Comparison of ENCODE assay signal across 8 cellular contexts in genomic region chr6:33197431-33198048, GRCh38. TPM values are rescaled to one million over a fixed set of nuclear protein-coding genes. Genes with fewer than 3 reads are reported as not detected.
DNase-seq lines count a peak whose midpoint lies in the region; ATAC-seq, FAIRE-seq and TF ChIP-seq lines count a peak whose summit lies in the region.

No MANE protein-coding gene starts in this region.

- peak overlapping the region in 1 of 3 donors; percentile 5 for H3K4me3 ChIP-seq in breast epithelium
- H3K4me3 ChIP-seq in endothelial cell of umbilical vein (replicated peaks in 1 of 3; ENCODE audit: insufficient read depth in 1 of 3, low read depth in 1 of 3, low read length in 3 of 3), result no peak overlapping the region
- no peak overlapping the region for H3K4me3 ChIP-seq in muscle layer of duodenum (ENCODE audit: low read depth in 1 of 2, low read length in 2 of 2)

- TF ChIP-seq CTCF in MCF 10A (IDR thresholded peaks at IDR 0.05; ENCODE audit: unreplicated experiment) (peak; percentile 39), breast epithelium (IDR thresholded peaks at IDR 0.05) (peak in 1 of 3 donors; percentile 53), endothelial cell of umbilical vein (IDR thresholded peaks at IDR 0.05; ENCODE audit: extremely low read depth in 1 of 2, insufficient read depth in 1 of 2, low read depth in 1 of 2, low read length in 2 of 2) (peak; percentile 70 to 78)

- no TSS peak for BruUV-seq in MCF 10A (replicated peaks; lab: Mats Ljungman, UMichigan)
- no TSS peak for BruUV-seq in endothelial cell of umbilical vein (replicated peaks; lab: Mats Ljungman, UMichigan)

- peak; percentile 69 for DNase-seq in MCF 10A (ENCODE audit: unreplicated experiment)
- no peak for DNase-seq in breast epithelium (ENCODE audit: low spot score in 2 of 2)
- DNase-seq in M059J (ENCODE audit: low read depth), result peak; percentile 65
- peak; percentile 70 for DNase-seq in SW480 (ENCODE audit: low spot score)
- peak; percentile 70 for DNase-seq in endothelial cell of umbilical vein (ENCODE audit: low read depth, low spot score)
- DNase-seq in cortex of kidney (lab: John Stamatoyannopoulos, UW), result no peak

- H4K20me1 ChIP-seq in endothelial cell of umbilical vein (replicated peaks; ENCODE audit: control insufficient read depth, extremely low read depth, insufficient read depth, low read length), result no peaks in the 10 kb centered on the region

- H3K4me3 Mint-ChIP-seq in MCF 10A (ENCODE audit: unreplicated experiment), result peak overlapping the region; percentile 1

- no peaks in the 10 kb centered on the region for H3K27me3 Mint-ChIP-seq in MCF 10A (ENCODE audit: insufficient read depth, unreplicated experiment)

- FAIRE-seq in endothelial cell of umbilical vein (lab: Jason Lieb, UNC), result peak; percentile 80

- no peak overlapping the region for H2AFZ ChIP-seq in endothelial cell of umbilical vein (ENCODE audit: low read depth, low read length)

- H3K9ac ChIP-seq in endothelial cell of umbilical vein (replicated peaks; ENCODE audit: extremely low read depth, insufficient read depth, low read length), result no peak overlapping the region

- peaks cover 11 to 21% of the 10 kb centered on the region in 2 donors for H3K4me1 ChIP-seq in breast epithelium
- peaks cover 24% of the 10 kb centered on the region for H3K4me1 ChIP-seq in endothelial cell of umbilical vein (ENCODE audit: control insufficient read depth, extremely low read depth, insufficient read depth, low read length)
- peaks cover 32 to 49% of the 10 kb centered on the region in 2 donors for H3K4me1 ChIP-seq in muscle layer of duodenum (ENCODE audit: control insufficient read depth in 1 of 2, insufficient read depth in 2 of 2, low read length in 2 of 2)

- POLR2A ChIA-PET in MCF 10A (lab: Yijun Ruan, JAX), result interaction anchor here (0.6 to 1.7 kb wide), 8 partner anchors 8 to 234 kb away, joined by 3 to 8 read pairs (median 4); partner anchors contain the start of gene RING1
- POLR2A ChIA-PET in endothelial cell of umbilical vein (lab: Charles Lee), result no interaction called here

- H3K27ac ChIP-seq in breast epithelium (no peak overlapping the region), endothelial cell of umbilical vein (ENCODE audit: insufficient read depth, low read depth, low read length) (no peak overlapping the region), muscle layer of duodenum (ENCODE audit: low read length) (peak overlapping the region; percentile 36)

- H3K4me2 ChIP-seq in endothelial cell of umbilical vein (ENCODE audit: insufficient read depth, low read length), result no peak overlapping the region

- no peaks in the 10 kb centered on the region for H3K9me1 ChIP-seq in endothelial cell of umbilical vein (replicated peaks; ENCODE audit: control insufficient read depth, extremely low read depth, insufficient read depth, low read length)

- no peak for ATAC-seq in GM18907 (IDR thresholded peaks at IDR 0.05; ENCODE audit: unreplicated experiment)

- peaks cover 35% of the 10 kb centered on the region for H3K4me1 Mint-ChIP-seq in MCF 10A (ENCODE audit: insufficient read depth, unreplicated experiment)

- intact Hi-C loops in MCF 10A (cut with micrococcal nuclease), result no loop called here
- intact Hi-C loops in breast epithelium (cut with DNase I; ENCODE audit: low total_unique reads), result no loop called here
- intact Hi-C loops in endothelial cell of umbilical vein (cut with micrococcal nuclease), result loop anchor here (1.0 kb wide), 2 partner anchors 36 to 79 kb away; no protein-coding TSS in a partner anchor

- no peaks in the 10 kb centered on the region for H3K36me3 ChIP-seq in breast epithelium
- H3K36me3 ChIP-seq in endothelial cell of umbilical vein (ENCODE audit: control insufficient read depth in 2 of 2, extremely low read depth in 1 of 2, insufficient read depth in 2 of 2, low read length in 2 of 2), result peaks cover 7 to 33% of the 10 kb centered on the region in 2 experiments
- H3K36me3 ChIP-seq in muscle layer of duodenum (ENCODE audit: control insufficient read depth in 1 of 2, insufficient read depth in 2 of 2, low read length in 2 of 2), result peaks cover 38 to 54% of the 10 kb centered on the region in 2 donors

- peaks cover 32% of the 10 kb centered on the region for H3K79me2 ChIP-seq in endothelial cell of umbilical vein (ENCODE audit: control insufficient read depth, insufficient read depth, low read length)

- TF ChIP-seq POLR2A in breast epithelium (IDR thresholded peaks at IDR 0.05), result no peak
- no peak for TF ChIP-seq POLR2A in endothelial cell of umbilical vein (IDR thresholded peaks at IDR 0.05; ENCODE audit: low read depth, low read length)

- H3K36me3 Mint-ChIP-seq in MCF 10A (ENCODE audit: insufficient read depth, unreplicated experiment), result peaks cover 50% of the 10 kb centered on the region

- H3K27me3 ChIP-seq in breast epithelium (no peaks in the 10 kb centered on the region), endothelial cell of umbilical vein (ENCODE audit: control insufficient read depth in 2 of 2, insufficient read depth in 2 of 2, low read length in 2 of 2) (peaks cover under 1 to 3% of the 10 kb centered on the region in 2 experiments), muscle layer of duodenum (ENCODE audit: low read depth, low read length) (no peaks in the 10 kb centered on the region)

- H3K9me3 ChIP-seq in breast epithelium, result no peaks in the 10 kb centered on the region
- H3K9me3 ChIP-seq in endothelial cell of umbilical vein (replicated peaks; ENCODE audit: control insufficient read depth, insufficient read depth, low read length), result no peaks in the 10 kb centered on the region
- H3K9me3 ChIP-seq in muscle layer of duodenum (ENCODE audit: control insufficient read depth in 1 of 2, low read length in 2 of 2), result no peaks in the 10 kb centered on the region

- CTCF ChIA-PET in MCF 10A (lab: Yijun Ruan, JAX), result interaction anchor here (0.7 to 1.6 kb wide), 18 partner anchors 12 to 206 kb away, joined by 3 to 8 read pairs (median 4); no protein-coding TSS in a partner anchor
- CTCF ChIA-PET in endothelial cell of umbilical vein (lab: Charles Lee), result interaction anchor here (0.6 to 2.3 kb wide), 24 partner anchors 8 to 214 kb away, joined by 3 to 26 read pairs (median 3); partner anchors contain the start of gene RING1

- no peak overlapping the region for H3K27ac Mint-ChIP-seq in MCF 10A (ENCODE audit: low read depth, unreplicated experiment)

- dilution Hi-C loops in endothelial cell of umbilical vein (cut with MboI; ENCODE audit: extremely low pct_ligation_motif_present, low sequenced_read_pairs), result no loop called here

- H3K9me3 Mint-ChIP-seq in MCF 10A (ENCODE audit: unreplicated experiment), result no peaks in the 10 kb centered on the region

RNA-seq across cellular contexts. Expression of gene RXRB, which starts 2.9 kb away (rescaled TPM):
- total RNA-seq in MCF 10A (2022) (29.6 and 35.1 TPM in 2 replicates), breast epithelium (10 to 100 TPM; 27.4 to 39.1 (median 27.5) TPM), endothelial cell of umbilical vein (43.4 and 45.6 TPM in 2 replicates)
- 18.4 and 28.7 TPM in 2 replicates for total RNA-seq in M059J (2014; rRNA removed; shearing (Covaris generic))
- polyA plus RNA-seq in endothelial cell of umbilical vein, result 44.4 and 48.1 TPM in 2 replicates
- polyA plus RNA-seq in endothelial cell of umbilical vein (2011; cell fraction: cytosol; rRNA removed), result 27.0 and 31.7 TPM in 2 replicates
- polyA plus RNA-seq in endothelial cell of umbilical vein (2011; cell fraction: nucleus; rRNA removed), result 238 and 256 TPM in 2 replicates
- polyA plus RNA-seq in endothelial cell of umbilical vein (2012), result 30.0 and 36.3 TPM in 2 replicates
- polyA minus RNA-seq in endothelial cell of umbilical vein, result 53.0 and 73.6 TPM in 2 replicates
- 27.7 TPM for polyA minus RNA-seq in endothelial cell of umbilical vein (2011; cell fraction: cytosol; rRNA and poly(A)+ RNA removed)
- polyA minus RNA-seq in endothelial cell of umbilical vein (2011; cell fraction: nucleus; rRNA and poly(A)+ RNA removed), result 40.0 and 57.2 TPM in 2 replicates

RNA-seq across cellular contexts. Expression of gene SLC39A7, which starts 3.1 kb away (rescaled TPM):
- total RNA-seq in MCF 10A (2022), result 118 and 187 TPM in 2 replicates
- 10 to 100 TPM; 55.0 to 79.3 (median 74.1) TPM for total RNA-seq in breast epithelium
- 140 and 234 TPM in 2 replicates for total RNA-seq in M059J (2014; rRNA removed; shearing (Covaris generic))
- total RNA-seq in endothelial cell of umbilical vein, result 129 and 138 TPM in 2 replicates
- 92.2 and 99.8 TPM in 2 replicates for polyA plus RNA-seq in endothelial cell of umbilical vein
- 120 and 121 TPM in 2 replicates for polyA plus RNA-seq in endothelial cell of umbilical vein (2011; cell fraction: cytosol; rRNA removed)
- polyA plus RNA-seq in endothelial cell of umbilical vein (2011; cell fraction: nucleus; rRNA removed), result 97.1 and 112 TPM in 2 replicates
- 127 and 132 TPM in 2 replicates for polyA plus RNA-seq in endothelial cell of umbilical vein (2012)
- polyA minus RNA-seq in endothelial cell of umbilical vein, result 116 and 119 TPM in 2 replicates
- polyA minus RNA-seq in endothelial cell of umbilical vein (2011; cell fraction: cytosol; rRNA and poly(A)+ RNA removed), result 34.0 TPM
- 29.3 and 30.3 TPM in 2 replicates for polyA minus RNA-seq in endothelial cell of umbilical vein (2011; cell fraction: nucleus; rRNA and poly(A)+ RNA removed)

RNA-seq across cellular contexts. Expression of gene COL11A2, which starts 5.3 kb away (rescaled TPM):
- total RNA-seq in MCF 10A (2022) (0.91 and 1.5 TPM in 2 replicates), breast epithelium (1 to 10 TPM in 1 of 3 donors, under 1 TPM in 2; 0.32 to 1.0 (median 0.98) TPM), endothelial cell of umbilical vein (1.3 and 1.7 TPM in 2 replicates)
- 0.02 TPM in 1 of 2 replicates, not detected in the other for total RNA-seq in M059J (2014; rRNA removed; shearing (Covaris generic))
- 0.49 and 0.65 TPM in 2 replicates for polyA plus RNA-seq in endothelial cell of umbilical vein
- polyA plus RNA-seq in endothelial cell of umbilical vein (2011; cell fraction: cytosol; rRNA removed), result 0.13 and 0.24 TPM in 2 replicates
- polyA plus RNA-seq in endothelial cell of umbilical vein (2011; cell fraction: nucleus; rRNA removed), result 6.2 and 7.2 TPM in 2 replicates
- 0.71 and 0.84 TPM in 2 replicates for polyA plus RNA-seq in endothelial cell of umbilical vein (2012)
- polyA minus RNA-seq in endothelial cell of umbilical vein, result 0.29 and 0.36 TPM in 2 replicates
- not detected for polyA minus RNA-seq in endothelial cell of umbilical vein (2011; cell fraction: cytosol; rRNA and poly(A)+ RNA removed)
- polyA minus RNA-seq in endothelial cell of umbilical vein (2011; cell fraction: nucleus; rRNA and poly(A)+ RNA removed), result 0.43 and 1.3 TPM in 2 replicates

RNA-seq across cellular contexts. Expression of gene HSD17B8, which starts 6.9 kb away (rescaled TPM):
- total RNA-seq in MCF 10A (2022), result 26.4 and 26.6 TPM in 2 replicates
- total RNA-seq in breast epithelium, result 10 to 100 TPM; 17.0 to 33.8 (median 18.4) TPM
- 0.32 TPM in 1 of 2 replicates, not detected in the other for total RNA-seq in M059J (2014; rRNA removed; shearing (Covaris generic))
- total RNA-seq in endothelial cell of umbilical vein, result 4.0 and 4.3 TPM in 2 replicates
- polyA plus RNA-seq in endothelial cell of umbilical vein, result 8.2 and 8.4 TPM in 2 replicates
- polyA plus RNA-seq in endothelial cell of umbilical vein (2011; cell fraction: cytosol; rRNA removed), result 6.5 and 7.3 TPM in 2 replicates
- polyA plus RNA-seq in endothelial cell of umbilical vein (2011; cell fraction: nucleus; rRNA removed), result 8.3 and 10.3 TPM in 2 replicates
- polyA plus RNA-seq in endothelial cell of umbilical vein (2012), result 2.0 and 3.5 TPM in 2 replicates
- 0.74 and 4.0 TPM in 2 replicates for polyA minus RNA-seq in endothelial cell of umbilical vein
- polyA minus RNA-seq in endothelial cell of umbilical vein (2011; cell fraction: cytosol; rRNA and poly(A)+ RNA removed), result 12.5 TPM
- 1.4 and 3.1 TPM in 2 replicates for polyA minus RNA-seq in endothelial cell of umbilical vein (2011; cell fraction: nucleus; rRNA and poly(A)+ RNA removed)

RNA-seq across cellular contexts. Expression of gene RING1, which starts 10.8 kb away (rescaled TPM):
- total RNA-seq in MCF 10A (2022) (45.4 and 48.3 TPM in 2 replicates), breast epithelium (10 to 100 TPM; 11.8 to 20.6 (median 19.5) TPM), endothelial cell of umbilical vein (26.8 and 28.0 TPM in 2 replicates)
- total RNA-seq in M059J (2014; rRNA removed; shearing (Covaris generic)), result 44.2 and 48.5 TPM in 2 replicates
- polyA plus RNA-seq in endothelial cell of umbilical vein, result 27.9 and 32.9 TPM in 2 replicates
- polyA plus RNA-seq in endothelial cell of umbilical vein (2011; cell fraction: cytosol; rRNA removed), result 27.8 and 31.3 TPM in 2 replicates
- polyA plus RNA-seq in endothelial cell of umbilical vein (2011; cell fraction: nucleus; rRNA removed), result 48.7 and 54.9 TPM in 2 replicates
- 23.5 and 31.1 TPM in 2 replicates for polyA plus RNA-seq in endothelial cell of umbilical vein (2012)
- polyA minus RNA-seq in endothelial cell of umbilical vein, result 15.9 and 21.8 TPM in 2 replicates
- 18.4 TPM for polyA minus RNA-seq in endothelial cell of umbilical vein (2011; cell fraction: cytosol; rRNA and poly(A)+ RNA removed)
- polyA minus RNA-seq in endothelial cell of umbilical vein (2011; cell fraction: nucleus; rRNA and poly(A)+ RNA removed), result 6.5 and 8.2 TPM in 2 replicates

Comparison
In these comparisons a context has a peak if more than half of its experiments do, and no peak if none do; other contexts are left out.
1. DNase-seq: peak in MCF 10A (single experiment), M059J (single experiment), SW480 (single experiment) and endothelial cell of umbilical vein (single experiment); none in breast epithelium (0 of 2) and cortex of kidney (single experiment).